In the genomic region with DNA sequence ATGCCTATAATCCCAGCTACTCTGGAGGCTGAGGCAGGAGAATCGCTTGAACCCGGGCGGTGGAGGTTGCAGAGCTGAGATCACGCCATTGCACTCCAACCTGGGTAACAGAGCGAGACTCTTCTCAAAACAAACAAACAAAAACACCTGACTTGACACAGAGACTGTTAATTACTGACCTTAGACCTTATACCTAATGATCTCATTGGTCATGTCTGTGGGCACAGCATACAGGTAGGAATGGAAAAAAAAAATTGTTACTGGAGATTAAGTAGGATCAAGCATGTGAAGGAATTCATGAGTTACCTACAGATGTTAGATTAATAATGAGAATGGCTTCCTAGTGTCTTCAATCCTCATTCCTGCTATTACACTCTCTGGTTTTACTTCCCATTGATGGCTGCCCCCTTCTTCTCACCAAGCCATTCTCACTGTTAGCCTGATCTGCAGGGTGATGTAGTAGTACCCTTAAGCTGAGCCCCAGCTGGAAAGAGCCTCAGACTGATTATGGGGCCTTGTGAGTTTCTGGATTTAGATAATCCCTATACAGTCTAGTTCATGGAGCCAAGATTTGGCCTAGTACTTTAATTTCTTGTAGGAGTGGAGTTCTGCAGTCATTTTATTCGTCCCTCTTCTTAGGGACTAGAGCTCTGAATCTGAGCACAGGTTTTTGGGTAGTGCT, we compare ENCODE assay signal across 1 cellular context.
TF ChIP-seq lines count a peak whose summit lies in the region.

No MANE protein-coding gene starts in this region.

TF ChIP-seq in K562, 482 proteins besides CTCF, POLR2A, EP300 and RAD21:
- TF ChIP-seq ZBTB7A (IDR thresholded peaks at IDR 0.05; ENCODE audit: borderline replicate concordance, control insufficient read depth, low read depth, low read length) (no peak), DIDO1 (tag; IDR thresholded peaks at IDR 0.05; ENCODE audit: low read depth) (no peak), ZC3H4 (CRISPR knock-in tag; IDR thresholded peaks at IDR 0.05; ENCODE audit: borderline replicate concordance) (no peak), DACH1 (IDR thresholded peaks at IDR 0.05; ENCODE audit: partially characterized antibody) (no peak), HIVEP1 (CRISPR knock-in tag; IDR thresholded peaks at IDR 0.05) (no peak), ZNF584 (CRISPR knock-in tag; IDR thresholded peaks at IDR 0.05; ENCODE audit: low read depth) (no peak), TEAD4 (IDR thresholded peaks at IDR 0.05; ENCODE audit: low read length) (no peak), TEAD4 (CRISPR knock-in tag; IDR thresholded peaks at IDR 0.05; ENCODE audit: borderline replicate concordance) (no peak), KDM1A (IDR thresholded peaks at IDR 0.05) (no peak)
- TF ChIP-seq, protein P1, sequence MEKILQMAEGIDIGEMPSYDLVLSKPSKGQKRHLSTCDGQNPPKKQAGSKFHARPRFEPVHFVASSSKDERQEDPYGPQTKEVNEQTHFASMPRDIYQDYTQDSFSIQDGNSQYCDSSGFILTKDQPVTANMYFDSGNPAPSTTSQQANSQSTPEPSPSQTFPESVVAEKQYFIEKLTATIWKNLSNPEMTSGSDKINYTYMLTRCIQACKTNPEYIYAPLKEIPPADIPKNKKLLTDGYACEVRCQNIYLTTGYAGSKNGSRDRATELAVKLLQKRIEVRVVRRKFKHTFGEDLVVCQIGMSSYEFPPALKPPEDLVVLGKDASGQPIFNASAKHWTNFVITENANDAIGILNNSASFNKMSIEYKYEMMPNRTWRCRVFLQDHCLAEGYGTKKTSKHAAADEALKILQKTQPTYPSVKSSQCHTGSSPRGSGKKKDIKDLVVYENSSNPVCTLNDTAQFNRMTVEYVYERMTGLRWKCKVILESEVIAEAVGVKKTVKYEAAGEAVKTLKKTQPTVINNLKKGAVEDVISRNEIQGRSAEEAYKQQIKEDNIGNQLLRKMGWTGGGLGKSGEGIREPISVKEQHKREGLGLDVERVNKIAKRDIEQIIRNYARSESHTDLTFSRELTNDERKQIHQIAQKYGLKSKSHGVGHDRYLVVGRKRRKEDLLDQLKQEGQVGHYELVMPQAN (IDR thresholded peaks at IDR 0.05; ENCODE audit: borderline replicate concordance) = no peak
